9 cellular contexts compared by ENCODE assay signal in genomic region chr9:136787690-136788400, GRCh38. TPM values are rescaled to one million over a fixed set of nuclear protein-coding genes. Genes with fewer than 3 reads are reported as not detected.
DNase-seq lines count a peak whose midpoint lies in the region; ATAC-seq lines count a peak whose summit lies in the region.
"Had no signal": no experiment of that assay in that cellular context is flagged by ENCODE, and none has a peak within 500 bp of the region (broad histone marks: within the 10 kb centered on the region; RNA-seq: fewer than 3 reads in every experiment).

No MANE protein-coding gene starts in this region.

- H3K4me1 Mint-ChIP-seq in naive thymus-derived CD8-positive, alpha-beta T cell, result peaks cover 1 to 33% (median 25%) of the 10 kb centered on the region in 4 donors

- H3K27me3 Mint-ChIP-seq in naive thymus-derived CD8-positive, alpha-beta T cell, result peaks cover 0 to 5% (median 2%) of the 10 kb centered on the region in 5 donors

- peak overlapping the region in 1 of 10 donors; percentile 3 for H3K4me3 Mint-ChIP-seq in naive thymus-derived CD8-positive, alpha-beta T cell

- H3K36me3 Mint-ChIP-seq in naive thymus-derived CD8-positive, alpha-beta T cell, result peaks cover 0 to 2% (median 0%) of the 10 kb centered on the region in 3 donors

- H3K9me3 Mint-ChIP-seq in naive thymus-derived CD8-positive, alpha-beta T cell, result no peaks in the 10 kb centered on the region

- no peak for ATAC-seq in naive thymus-derived CD8-positive, alpha-beta T cell
- ATAC-seq in HG02571 (IDR thresholded peaks at IDR 0.05; ENCODE audit: unreplicated experiment), result no peak

- DNase-seq in AML-193 (lab: John Stamatoyannopoulos, UW), result peak; percentile 42 to 65
- DNase-seq in HCEC 1CT, result peak; percentile 44
- DNase-seq in NCI-H82 treated with DMSO at 0.1 percent for 48 hours (lab: John Stamatoyannopoulos, UW; ENCODE audit: unreplicated experiment), result peak; percentile 64
- peak; percentile 45 to 54 (median 48) for DNase-seq in activated CD8-positive, alpha-beta memory T cell treated with anti-CD3 and anti-CD28 coated beads for 48 hours (ENCODE audit: low read depth in 2 of 3, low spot score in 2 of 3)
- peak; percentile 46 for DNase-seq in epidermal melanocyte (ENCODE audit: insufficient read length, low spot score)
- peak; percentile 38 to 86 (median 70) for DNase-seq in naive thymus-derived CD8-positive, alpha-beta T cell
- peak; percentile 95 for DNase-seq in superior temporal gyrus (ENCODE audit: extremely low spot score)

- no peak overlapping the region for H3K27ac Mint-ChIP-seq in naive thymus-derived CD8-positive, alpha-beta T cell

- POLR2A ChIA-PET in naive thymus-derived CD8-positive, alpha-beta T cell (lab: Charles Lee), result interaction anchor here (0.9 to 1.3 kb wide), 3 partner anchors 243 to 248 kb away, joined by 3 to 5 read pairs (median 4); no protein-coding TSS in a partner anchor

RNA-seq across cellular contexts. Expression of gene TMEM141, which starts 3.3 kb away (rescaled TPM):
- total RNA-seq in naive thymus-derived CD8-positive, alpha-beta T cell, result 10 to 100 TPM; 49.7 to 51.6 TPM
- polyA plus RNA-seq in naive thymus-derived CD8-positive, alpha-beta T cell, result 10 to 100 TPM; 34.2 to 40.5 (median 37.3) TPM

RNA-seq across cellular contexts. Expression of gene CCDC183, which starts 8.3 kb away (rescaled TPM):
- 1 to 10 TPM; 1.4 to 2.3 TPM for total RNA-seq in naive thymus-derived CD8-positive, alpha-beta T cell
- under 1 TPM in 1 of 3 donors, not detected in 2; 0.18 TPM for polyA plus RNA-seq in naive thymus-derived CD8-positive, alpha-beta T cell

RNA-seq across cellular contexts. Expression of gene RABL6, which starts 19.9 kb away (rescaled TPM):
- total RNA-seq in naive thymus-derived CD8-positive, alpha-beta T cell, result 10 to 100 TPM; 72.3 to 74.5 TPM
- 10 to 100 TPM; 11.6 to 17.2 (median 11.9) TPM for polyA plus RNA-seq in naive thymus-derived CD8-positive, alpha-beta T cell

RNA-seq across cellular contexts. Expression of gene LCN15, which starts 23.5 kb away (rescaled TPM):
- not detected for total RNA-seq in naive thymus-derived CD8-positive, alpha-beta T cell
- not detected for polyA plus RNA-seq in naive thymus-derived CD8-positive, alpha-beta T cell
- total RNA-seq: subcutaneous adipose tissue had no signal

RNA-seq across cellular contexts. Expression of gene LCN8, which starts 29.8 kb away (rescaled TPM):
- total RNA-seq in naive thymus-derived CD8-positive, alpha-beta T cell, result 1 to 10 TPM; 1.4 to 2.6 TPM
- polyA plus RNA-seq in naive thymus-derived CD8-positive, alpha-beta T cell, result not detected
- total RNA-seq: subcutaneous adipose tissue had no signal

Comparison
In these comparisons a context has a peak if more than half of its experiments do, and no peak if none do; other contexts are left out.
1. DNase-seq: peak in every context shown above with its lines; median percentile 95 in superior temporal gyrus; 70 in naive thymus-derived CD8-positive, alpha-beta T cell; 64 in NCI-H82 treated with DMSO at 0.1 percent for 48 hours; 54 in AML-193; 48 in activated CD8-positive, alpha-beta memory T cell treated with anti-CD3 and anti-CD28 coated beads for 48 hours; 46 in epidermal melanocyte; 44 in HCEC 1CT.